27 cellular contexts compared by ENCODE assay signal in the genomic region with DNA sequence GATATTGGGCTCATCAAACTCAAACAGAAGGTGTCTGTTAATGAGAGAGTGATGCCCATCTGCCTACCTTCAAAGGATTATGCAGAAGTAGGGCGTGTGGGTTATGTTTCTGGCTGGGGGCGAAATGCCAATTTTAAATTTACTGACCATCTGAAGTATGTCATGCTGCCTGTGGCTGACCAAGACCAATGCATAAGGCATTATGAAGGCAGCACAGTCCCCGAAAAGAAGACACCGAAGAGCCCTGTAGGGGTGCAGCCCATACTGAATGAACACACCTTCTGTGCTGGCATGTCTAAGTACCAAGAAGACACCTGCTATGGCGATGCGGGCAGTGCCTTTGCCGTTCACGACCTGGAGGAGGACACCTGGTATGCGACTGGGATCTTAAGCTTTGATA. TPM values are rescaled to one million over a fixed set of nuclear protein-coding genes. Genes with fewer than 3 reads are reported as not detected.
"Had no signal": no experiment of that assay in that cellular context is flagged by ENCODE, and none has a peak within 500 bp of the region (broad histone marks: within the 10 kb centered on the region; RNA-seq: fewer than 3 reads in every experiment).

No MANE protein-coding gene starts in this region.

- H3K27ac Mint-ChIP-seq: IgD-negative memory B cell had no signal

- DNase-seq: Kasumi-1, MM.1S, NCI-H1092 treated with DMSO at 0.1 percent for 48 hours, NCI-H1417, NCI-H1436 treated with DMSO at 0.1 percent for 48 hours, NCI-H1694, NCI-H187 treated with DMSO at 0.1 percent for 48 hours, NCI-H2029 treated with DMSO at 0.1 percent for 48 hours, NCI-H2171 treated with DMSO at 0.1 percent for 48 hours, NCI-H345, NCI-H446 treated with DMSO at 0.1 percent for 48 hours, NCI-H510A treated with DMSO at 0.1 percent for 48 hours, NCI-H526, NCI-H82, PC-3, SHP77 treated with DMSO at 0.1 percent for 48 hours, SJCRH30 had no signal

- ATAC-seq: K562, Panc1, PC-3, Right ventricle myocardium inferior, SK-N-SH treated with all-trans-retinoic acid at 6 μM for 48 hours had no signal

- H3K36me3 ChIP-seq: SJCRH30 had no signal

- H3K4me1 ChIP-seq: SJCRH30 had no signal

- H3K27me3 ChIP-seq: SJCRH30 had no signal

- H3K9me3 Mint-ChIP-seq: IgD-negative memory B cell had no signal

- H3K9me3 ChIP-seq: SJCRH30 had no signal

- H3K27ac ChIP-seq: KMS-11, SJCRH30 had no signal

- H3K4me3 ChIP-seq: K562, SJCRH30 had no signal

- H3K4me3 Mint-ChIP-seq: IgD-negative memory B cell had no signal

- H3K4me1 Mint-ChIP-seq: IgD-negative memory B cell had no signal

RNA-seq across cellular contexts. Expression of a gene that starts 2.6 kb away (rescaled TPM):
- total RNA-seq: HT-29, K562, M059J, OCI-LY7, PC-3, RPMI7951, SJCRH30 had no signal
- polyA plus RNA-seq: IgD-negative memory B cell had no signal

RNA-seq across cellular contexts. Expression of a gene that starts 6.1 kb away (rescaled TPM):
- total RNA-seq: HT-29, M059J, OCI-LY7, PC-3, RPMI7951, SJCRH30 had no signal
- polyA plus RNA-seq: IgD-negative memory B cell had no signal
